ENCODE assay signal across 13 cellular contexts in the genomic region with DNA sequence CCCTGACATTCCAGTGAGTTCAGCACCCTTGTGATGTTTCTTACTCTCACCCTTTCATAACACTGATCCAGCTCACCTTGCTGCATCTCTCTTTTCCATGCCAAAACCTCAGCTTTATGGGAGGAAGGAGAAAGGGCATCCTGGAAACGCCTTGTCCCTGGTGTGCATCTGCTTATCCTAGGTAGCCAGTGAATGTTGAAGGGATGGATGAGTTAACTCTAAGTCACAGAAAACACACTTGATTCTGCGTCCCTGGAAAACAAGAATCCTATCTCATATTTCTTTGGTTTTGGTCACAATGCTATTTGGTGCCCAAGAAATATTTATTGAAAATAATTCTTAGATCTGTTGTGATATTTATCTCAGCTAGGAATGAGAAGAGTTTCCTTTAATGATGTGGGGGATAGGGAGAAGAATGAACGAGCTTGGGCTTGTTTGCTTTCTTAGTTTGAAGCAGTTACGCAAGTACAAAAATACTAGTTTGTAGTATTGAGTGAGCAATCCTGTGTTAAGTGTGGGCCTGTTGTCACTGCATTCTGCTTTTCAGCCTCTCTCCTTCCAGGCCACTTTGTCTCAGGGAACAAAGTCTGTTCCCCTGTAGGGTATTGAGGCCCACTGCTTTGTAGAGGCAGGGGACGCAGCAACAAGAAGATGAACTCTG.
A peak's percentile ranks its signal among the peaks of the same experiment; 100 is the strongest.
DNase-seq lines count a peak whose midpoint lies in the region; ATAC-seq and TF ChIP-seq lines count a peak whose summit lies in the region.
"Had no signal": no experiment of that assay in that cellular context is flagged by ENCODE, and none has a peak within 500 bp of the region (broad histone marks: within the 10 kb centered on the region; RNA-seq: fewer than 3 reads in every experiment).

No MANE protein-coding gene starts in this region.

- in situ Hi-C loops in gastrocnemius medialis (cut with MboI; ENCODE audit: low sequenced_read_pairs in 4 of 4), result loop anchor here in 2 of 4 donors (10.0 to 25.0 kb wide), 3 partner anchors 123 to 1084 kb away; a partner anchor contains a TSS

- H3K27ac ChIP-seq in upper lobe of right lung (no peak overlapping the region), gastrocnemius medialis (no peak overlapping the region)
- H3K27ac ChIP-seq: SJCRH30, spleen had no signal

- peak overlapping the region; percentile 56 for H3K27ac Mint-ChIP-seq in activated naive CD4-positive, alpha-beta T cell treated with anti-CD3 and anti-CD28 coated beads, Interleukin-2, amount 50 U/mL, for 24 hours
- H3K27ac Mint-ChIP-seq: WTC11 had no signal

- H3K4me3 Mint-ChIP-seq in activated naive CD4-positive, alpha-beta T cell treated with anti-CD3 and anti-CD28 coated beads, Interleukin-2, amount 50 U/mL, for 24 hours, result no peak overlapping the region
- H3K4me3 Mint-ChIP-seq: WTC11 had no signal

- no peaks in the 10 kb centered on the region for H3K27me3 ChIP-seq in adipocyte (replicated peaks; ENCODE audit: control insufficient read depth, insufficient read depth, low read length)
- H3K27me3 ChIP-seq in upper lobe of right lung, result no peaks in the 10 kb centered on the region
- no peaks in the 10 kb centered on the region for H3K27me3 ChIP-seq in gastrocnemius medialis
- H3K27me3 ChIP-seq: BE2C, SJCRH30, spleen had no signal

- DNase-seq in activated naive CD4-positive, alpha-beta T cell treated with Interleukin-2 at 50 U/mL for 16 hours, result no peak
- DNase-seq in adipocyte (ENCODE audit: low read depth) (no peak), iris pigment epithelial cell (ENCODE audit: low read depth) (peak; percentile 79), upper lobe of right lung (no peak), NCI-H526 treated with DMSO at 0.1 percent for 48 hours (lab: John Stamatoyannopoulos, UW) (no peak), gastrocnemius medialis (no peak), GM19238 (ENCODE audit: insufficient read length, low spot score) (no peak)
- DNase-seq: BE2C, NCI-H187 treated with DMSO at 0.1 percent for 48 hours, SJCRH30, spleen had no signal

- no peak overlapping the region for H3K4me3 ChIP-seq in adipocyte (ENCODE audit: low read length)
- H3K4me3 ChIP-seq in upper lobe of right lung, result no peak overlapping the region
- no peak overlapping the region for H3K4me3 ChIP-seq in gastrocnemius medialis
- H3K4me3 ChIP-seq: SJCRH30, spleen had no signal

- TF ChIP-seq CTCF in upper lobe of right lung (IDR thresholded peaks at IDR 0.05) (no peak), gastrocnemius medialis (IDR thresholded peaks at IDR 0.05 in 4 of 5, conservative IDR thresholded peaks at IDR 0.05 in 1 of 5) (no peak)

- no peaks in the 10 kb centered on the region for H3K9me3 Mint-ChIP-seq in activated naive CD4-positive, alpha-beta T cell treated with anti-CD3 and anti-CD28 coated beads, Interleukin-2, amount 50 U/mL, for 24 hours
- H3K9me3 Mint-ChIP-seq: WTC11 had no signal

- H3K36me3 ChIP-seq in adipocyte (ENCODE audit: control insufficient read depth, insufficient read depth, low read length, severe bottlenecking) (no peaks in the 10 kb centered on the region), upper lobe of right lung (no peaks in the 10 kb centered on the region), gastrocnemius medialis (no peaks in the 10 kb centered on the region)
- H3K36me3 ChIP-seq: BE2C, SJCRH30 had no signal

- TF ChIP-seq POLR2A in gastrocnemius medialis (IDR thresholded peaks at IDR 0.05), result no peak

- ATAC-seq in upper lobe of right lung, result peak; percentile 71
- no peak for ATAC-seq in gastrocnemius medialis
- ATAC-seq: WTC11 had no signal

- peaks cover 25% of the 10 kb centered on the region for H3K36me3 Mint-ChIP-seq in activated naive CD4-positive, alpha-beta T cell treated with anti-CD3 and anti-CD28 coated beads, Interleukin-2, amount 50 U/mL, for 24 hours
- H3K36me3 Mint-ChIP-seq: WTC11 had no signal

- peaks cover 86% of the 10 kb centered on the region for H3K4me1 Mint-ChIP-seq in activated naive CD4-positive, alpha-beta T cell treated with anti-CD3 and anti-CD28 coated beads, Interleukin-2, amount 50 U/mL, for 24 hours
- H3K4me1 Mint-ChIP-seq: WTC11 had no signal

- H3K9ac ChIP-seq in adipocyte (ENCODE audit: low read length), result peak overlapping the region; percentile 66

- H3K4me1 ChIP-seq in adipocyte (ENCODE audit: control insufficient read depth, insufficient read depth, low read length) (peaks cover 39% of the 10 kb centered on the region), upper lobe of right lung (no peaks in the 10 kb centered on the region), gastrocnemius medialis (no peaks in the 10 kb centered on the region)
- H3K4me1 ChIP-seq: SJCRH30 had no signal

- peaks cover 8% of the 10 kb centered on the region for H3K9me3 ChIP-seq in adipocyte (ENCODE audit: control insufficient read depth, low read length)
- H3K9me3 ChIP-seq in upper lobe of right lung, result no peaks in the 10 kb centered on the region
- no peaks in the 10 kb centered on the region for H3K9me3 ChIP-seq in gastrocnemius medialis
- H3K9me3 ChIP-seq: BE2C, SJCRH30, spleen had no signal

- intact Hi-C loops in upper lobe of right lung (cut with DNase I), result no loop called here
- intact Hi-C loops in gastrocnemius medialis (cut with DNase I; ENCODE audit: low total_unique reads), result no loop called here

- H3K27me3 Mint-ChIP-seq in activated naive CD4-positive, alpha-beta T cell treated with anti-CD3 and anti-CD28 coated beads, Interleukin-2, amount 50 U/mL, for 24 hours, result no peaks in the 10 kb centered on the region
